ENCODE assay signal across 12 cellular contexts in the genomic region with DNA sequence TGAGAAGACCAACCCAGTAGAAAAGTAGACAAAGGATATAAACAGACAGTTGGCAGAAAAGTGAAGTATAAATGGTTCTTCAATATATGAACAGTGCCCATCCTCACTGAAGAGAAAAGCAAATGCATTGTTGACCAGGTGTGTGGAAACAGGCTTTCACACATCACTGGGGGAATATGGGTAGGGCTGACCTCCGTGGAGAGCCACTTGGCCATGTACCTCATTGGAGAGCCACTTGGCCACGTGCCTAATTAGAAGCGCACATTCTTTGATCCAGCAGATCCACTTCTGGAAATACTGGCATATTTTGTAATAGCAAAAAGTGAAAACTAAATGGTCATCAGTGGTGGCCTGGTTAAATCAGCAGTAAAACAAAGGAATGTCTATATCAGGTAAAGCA. TPM values are rescaled to one million over a fixed set of nuclear protein-coding genes. Genes with fewer than 3 reads are reported as not detected.
A peak's percentile ranks its signal among the peaks of the same experiment; 100 is the strongest.
DNase-seq lines count a peak whose midpoint lies in the region; ATAC-seq, FAIRE-seq and TF ChIP-seq lines count a peak whose summit lies in the region.
"Had no signal": no experiment of that assay in that cellular context is flagged by ENCODE, and none has a peak within 500 bp of the region (broad histone marks: within the 10 kb centered on the region; RNA-seq: fewer than 3 reads in every experiment).

No MANE protein-coding gene starts in this region.

- H3K9me3 Mint-ChIP-seq in brain (no peaks in the 10 kb centered on the region), naive B cell (no peaks in the 10 kb centered on the region)

- no peak for TF ChIP-seq POLR2A in ovary (IDR thresholded peaks at IDR 0.05)

- no peak for TF ChIP-seq EP300 in ovary (IDR thresholded peaks at IDR 0.05)

- peaks cover 82% of the 10 kb centered on the region for H3K4me1 Mint-ChIP-seq in brain
- peaks cover 67 to 97% (median 85%) of the 10 kb centered on the region in 3 donors for H3K4me1 Mint-ChIP-seq in naive B cell

- H3K36me3 Mint-ChIP-seq in brain: peaks cover 23% of the 10 kb centered on the region
- H3K36me3 Mint-ChIP-seq in naive B cell: no peaks in the 10 kb centered on the region

- intact Hi-C loops in cardiac septum (cut with DNase I): no loop called here
- intact Hi-C loops in upper lobe of right lung (cut with DNase I): no loop called here
- intact Hi-C loops in ovary (cut with DNase I): no loop called here

- H3K27ac Mint-ChIP-seq in brain: peak overlapping the region in 3 of 5 experiments; percentile 2 to 47 (median 20)
- H3K27ac Mint-ChIP-seq in naive B cell: peak overlapping the region; percentile 31 to 92 (median 76)

- no peaks in the 10 kb centered on the region for H3K9me3 ChIP-seq in cardiac muscle cell (ENCODE audit: low read depth)
- H3K9me3 ChIP-seq in upper lobe of right lung: no peaks in the 10 kb centered on the region
- H3K9me3 ChIP-seq in ovary: no peaks in the 10 kb centered on the region

- TF ChIP-seq CTCF in cardiac muscle cell (IDR thresholded peaks at IDR 0.05; ENCODE audit: low read depth, low read length) (no peak), brain (conservative IDR thresholded peaks at IDR 0.05) (no peak), upper lobe of right lung (IDR thresholded peaks at IDR 0.05) (no peak), ovary (IDR thresholded peaks at IDR 0.05) (no peak), D721Med (IDR thresholded peaks at IDR 0.05; ENCODE audit: insufficient read depth, missing control alignments) (no peak)

- no peaks in the 10 kb centered on the region for H3K27me3 Mint-ChIP-seq in brain
- H3K27me3 Mint-ChIP-seq in naive B cell: no peaks in the 10 kb centered on the region

- no peak overlapping the region for H3K4me3 ChIP-seq in cardiac muscle cell
- no peak overlapping the region for H3K4me3 ChIP-seq in upper lobe of right lung
- H3K4me3 ChIP-seq in ovary: no peak overlapping the region

- no peaks in the 10 kb centered on the region for H3K36me3 ChIP-seq in cardiac muscle cell
- no peaks in the 10 kb centered on the region for H3K36me3 ChIP-seq in upper lobe of right lung
- H3K36me3 ChIP-seq in ovary: no peaks in the 10 kb centered on the region

- no peak for DNase-seq in cardiac muscle cell (ENCODE audit: low read depth in 1 of 2, low spot score in 1 of 2)
- no peak for DNase-seq in cardiac septum (ENCODE audit: low spot score)
- no peak for DNase-seq in naive B cell
- DNase-seq in upper lobe of right lung: peak; percentile 82
- DNase-seq in ovary: no peak
- no peak for DNase-seq in D721Med (ENCODE audit: insufficient read length, low spot score)
- DNase-seq in HCEC 1CT: no peak
- DNase-seq: hippocampal formation, NCI-H2081 treated with DMSO at 0.1 percent for 48 hours had no signal

- peaks cover 55% of the 10 kb centered on the region for H3K4me1 ChIP-seq in cardiac muscle cell (ENCODE audit: low read depth)
- peaks cover 85% of the 10 kb centered on the region for H3K4me1 ChIP-seq in upper lobe of right lung
- peaks cover 37% of the 10 kb centered on the region for H3K4me1 ChIP-seq in ovary (ENCODE audit: insufficient read depth)

- no peak overlapping the region for H3K4me3 Mint-ChIP-seq in brain
- H3K4me3 Mint-ChIP-seq in naive B cell: peak overlapping the region in 4 of 8 donors; percentile 4 to 43 (median 25)

- 49 to 66% (median 56%) methylated on average over 3 of the region's 3 CpGs for WGBS in ovary, 3 donors

- FAIRE-seq in D721Med (lab: Jason Lieb, UNC): no peak

- ATAC-seq in naive B cell (ENCODE audit: low read depth in 2 of 2) (no peak), upper lobe of right lung (peak; percentile 82)
- ATAC-seq: activated naive CD4-positive, alpha-beta T cell treated with anti-CD3 and anti-CD28 coated beads, Interleukin-2, amount 50 U/mL, for 72 hours had no signal

- H3K27ac ChIP-seq in cardiac muscle cell (peak overlapping the region; percentile 64), upper lobe of right lung (peak overlapping the region; percentile 53), ovary (no peak overlapping the region)
- H3K27ac ChIP-seq: parathyroid adenoma had no signal

- H3K27me3 ChIP-seq in cardiac muscle cell (no peaks in the 10 kb centered on the region), upper lobe of right lung (no peaks in the 10 kb centered on the region), ovary (no peaks in the 10 kb centered on the region)

RNA-seq across cellular contexts. Expression of a gene that starts 43.2 kb away (rescaled TPM):
- 83.2 and 118 TPM in 2 replicates for total RNA-seq in cardiac muscle cell
- 41.9 and 57.7 TPM in 2 replicates for polyA plus RNA-seq in cardiac muscle cell
- total RNA-seq in cardiac septum: 92.4 TPM
- polyA plus RNA-seq in brain (ENCODE audit: insufficient read depth, low read depth, low replicate concordance): 18.3 TPM
- 10 to 100 TPM; 32.0 to 71.1 (median 53.4) TPM for polyA plus RNA-seq in naive B cell (ENCODE audit: low read depth in 6 of 6)
- 93.2 TPM for total RNA-seq in upper lobe of right lung
- total RNA-seq in ovary: 100 to 1,000 TPM in 6 of 7 donors, 10 to 100 TPM in 1; 98.4 to 122 (median 114) TPM
- polyA plus RNA-seq in ovary: 10 to 100 TPM; 36.4 to 47.7 TPM

Comparison
In these comparisons a context has a peak if more than half of its experiments do, and no peak if none do; other contexts are left out.
1. H3K27ac ChIP-seq: peak in cardiac muscle cell (single experiment) and upper lobe of right lung (single experiment); none in ovary (0 of 2).